Comparison of ENCODE assay signal across 8 cellular contexts in the genomic region with DNA sequence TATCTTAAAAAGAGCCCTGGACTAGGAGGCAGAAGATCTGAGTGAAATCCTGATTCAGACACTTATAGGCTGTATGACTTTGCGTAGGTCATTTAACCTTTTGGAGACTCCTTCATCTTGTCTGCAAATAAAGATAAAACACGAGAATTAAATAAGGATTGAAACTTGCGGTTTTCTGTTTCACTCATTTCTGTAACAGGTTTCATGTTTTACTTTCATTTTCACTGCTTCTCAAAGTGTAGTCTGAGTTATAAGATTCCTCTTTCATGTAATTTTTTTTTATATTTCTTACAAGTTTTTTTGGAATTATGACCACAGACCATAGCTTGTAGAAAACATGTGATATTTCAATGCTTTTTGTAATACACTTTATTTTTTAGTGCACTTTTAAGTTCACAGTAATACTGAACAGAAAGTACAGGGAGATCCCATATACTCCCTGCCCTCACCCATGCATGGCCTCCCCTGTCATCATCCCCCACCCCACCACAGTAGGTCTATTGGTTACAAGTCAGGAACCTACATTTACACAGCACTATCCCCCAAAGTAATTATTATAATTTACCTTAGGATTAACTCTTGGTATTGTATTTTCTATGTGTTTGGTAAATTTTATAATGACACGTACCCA.
DNase-seq lines count a peak whose midpoint lies in the region; ATAC-seq and TF ChIP-seq lines count a peak whose summit lies in the region.

No MANE protein-coding gene starts in this region.

- ATAC-seq in GM18502 (IDR thresholded peaks at IDR 0.05; ENCODE audit: poor library complexity, unreplicated experiment) (peak; percentile 85), GM21576 (IDR thresholded peaks at IDR 0.05; ENCODE audit: unreplicated experiment) (peak; percentile 87), body of pancreas (no peak)
- peak; percentile 92 for ATAC-seq in activated naive CD8-positive, alpha-beta T cell treated with anti-CD3 and anti-CD28 coated beads, Interleukin-2, amount 50 U/mL, for 24 hours
- peak; percentile 89 for ATAC-seq in natural killer cell treated with Interleukin-12 subunit alpha and Interleukin-12 subunit beta and Interleukin-15 and Interleukin-18, amount 100 ng/mL, for 72 hours

- no peaks in the 10 kb centered on the region for H3K79me2 ChIP-seq in Karpas-422 (ENCODE audit: low read length)

- H3K9me3 ChIP-seq in Karpas-422 (ENCODE audit: low read length), result no peaks in the 10 kb centered on the region
- no peaks in the 10 kb centered on the region for H3K9me3 ChIP-seq in body of pancreas
- H3K9me3 ChIP-seq in HAP-1, result no peaks in the 10 kb centered on the region

- intact Hi-C loops in body of pancreas (cut with DNase I), result no loop called here

- H3K4me3 ChIP-seq in Karpas-422 (ENCODE audit: low read length) (peak overlapping the region; percentile 53), body of pancreas (no peak overlapping the region), HAP-1 (no peak overlapping the region)

- H3K4me1 ChIP-seq in Karpas-422 (ENCODE audit: low read length) (peaks cover 31% of the 10 kb centered on the region), body of pancreas (no peaks in the 10 kb centered on the region), HAP-1 (peaks cover 13% of the 10 kb centered on the region)

- H3K36me3 ChIP-seq in Karpas-422 (ENCODE audit: insufficient read depth, low read length) (no peaks in the 10 kb centered on the region), body of pancreas (replicated peaks in 1 of 2; ENCODE audit: insufficient read depth in 1 of 2, low read depth in 2 of 2) (no peaks in the 10 kb centered on the region), HAP-1 (replicated peaks) (no peaks in the 10 kb centered on the region)

- H3K4me1 Mint-ChIP-seq in activated naive CD8-positive, alpha-beta T cell treated with anti-CD3 and anti-CD28 coated beads, Interleukin-2, amount 50 U/mL, for 24 hours, result peaks cover 47% of the 10 kb centered on the region
- H3K4me1 Mint-ChIP-seq in natural killer cell treated with Interleukin-12 subunit alpha and Interleukin-12 subunit beta and Interleukin-15 and Interleukin-18, amount 100 ng/mL, for 72 hours (ENCODE audit: low read depth in 2 of 2), result peaks cover 23 to 25% of the 10 kb centered on the region in 2 donors

- H3K27me3 Mint-ChIP-seq in activated naive CD8-positive, alpha-beta T cell treated with anti-CD3 and anti-CD28 coated beads, Interleukin-2, amount 50 U/mL, for 24 hours, result no peaks in the 10 kb centered on the region
- H3K27me3 Mint-ChIP-seq in natural killer cell treated with Interleukin-12 subunit alpha and Interleukin-12 subunit beta and Interleukin-15 and Interleukin-18, amount 100 ng/mL, for 72 hours, result peaks cover 5 to 8% of the 10 kb centered on the region in 2 donors

- DNase-seq in Karpas-422, result peak; percentile 41
- DNase-seq in activated naive CD8-positive, alpha-beta T cell treated with anti-CD3 and anti-CD28 coated beads, Interleukin-2, amount 50 U/mL, for 24 hours, result peak; percentile 31
- no peak for DNase-seq in natural killer cell treated with Interleukin-12 subunit alpha and Interleukin-12 subunit beta and Interleukin-15 and Interleukin-18, amount 100 ng/mL, for 72 hours (ENCODE audit: low spot score)
- DNase-seq in body of pancreas, result no peak
- no peak for DNase-seq in HAP-1 (ENCODE audit: low spot score in 2 of 2)
- no peak for DNase-seq in GDM1 (lab: John Stamatoyannopoulos, UW)

- peaks cover 2% of the 10 kb centered on the region for H3K36me3 Mint-ChIP-seq in activated naive CD8-positive, alpha-beta T cell treated with anti-CD3 and anti-CD28 coated beads, Interleukin-2, amount 50 U/mL, for 24 hours (ENCODE audit: low read depth)
- H3K36me3 Mint-ChIP-seq in natural killer cell treated with Interleukin-12 subunit alpha and Interleukin-12 subunit beta and Interleukin-15 and Interleukin-18, amount 100 ng/mL, for 72 hours, result peaks cover 6% of the 10 kb centered on the region

- no peaks in the 10 kb centered on the region for H3K27me3 ChIP-seq in Karpas-422 (ENCODE audit: low read length)
- H3K27me3 ChIP-seq in body of pancreas, result no peaks in the 10 kb centered on the region
- H3K27me3 ChIP-seq in HAP-1 (ENCODE audit: low read depth), result no peaks in the 10 kb centered on the region

- H3K27ac ChIP-seq in Karpas-422 (ENCODE audit: low read length) (peak overlapping the region; percentile 36; the same call in 1 of the 2 replicates), body of pancreas (no peak overlapping the region)

- H3K4me2 ChIP-seq in Karpas-422 (ENCODE audit: low read depth, low read length, poor library complexity, severe bottlenecking), result peak overlapping the region; percentile 74

- peak overlapping the region; percentile 57 for H3K4me3 Mint-ChIP-seq in activated naive CD8-positive, alpha-beta T cell treated with anti-CD3 and anti-CD28 coated beads, Interleukin-2, amount 50 U/mL, for 24 hours
- peak overlapping the region; percentile 85 for H3K4me3 Mint-ChIP-seq in natural killer cell treated with Interleukin-12 subunit alpha and Interleukin-12 subunit beta and Interleukin-15 and Interleukin-18, amount 100 ng/mL, for 72 hours

- peaks cover 4% of the 10 kb centered on the region for H3K9me3 Mint-ChIP-seq in activated naive CD8-positive, alpha-beta T cell treated with anti-CD3 and anti-CD28 coated beads, Interleukin-2, amount 50 U/mL, for 24 hours
- no peaks in the 10 kb centered on the region for H3K9me3 Mint-ChIP-seq in natural killer cell treated with Interleukin-12 subunit alpha and Interleukin-12 subunit beta and Interleukin-15 and Interleukin-18, amount 100 ng/mL, for 72 hours

- peak overlapping the region; percentile 20 for H3K27ac Mint-ChIP-seq in activated naive CD8-positive, alpha-beta T cell treated with anti-CD3 and anti-CD28 coated beads, Interleukin-2, amount 50 U/mL, for 24 hours
- H3K27ac Mint-ChIP-seq in natural killer cell treated with Interleukin-12 subunit alpha and Interleukin-12 subunit beta and Interleukin-15 and Interleukin-18, amount 100 ng/mL, for 72 hours, result peak overlapping the region; percentile 63 to 88

- in situ Hi-C loops in HAP-1 (cut with MboI; ENCODE audit: low sequenced_read_pairs), result no loop called here

- WGBS in body of pancreas, 2 donors, result 45 to 47% methylated on average over 4 of the region's 4 CpGs

- TF ChIP-seq CTCF in body of pancreas (IDR thresholded peaks at IDR 0.05), result no peak

- peak overlapping the region; percentile 79 for H2AFZ ChIP-seq in Karpas-422 (ENCODE audit: low read length)

- no peaks in the 10 kb centered on the region for H3K9me2 ChIP-seq in Karpas-422 (replicated peaks; ENCODE audit: insufficient read depth, low read length)

- TF ChIP-seq POLR2A in body of pancreas (IDR thresholded peaks at IDR 0.05), result no peak

- peak overlapping the region; percentile 40; the same call in 1 of the 2 replicates for H3K9ac ChIP-seq in Karpas-422 (ENCODE audit: low read length)

- no peaks in the 10 kb centered on the region for H4K20me1 ChIP-seq in Karpas-422 (ENCODE audit: insufficient read depth, low read depth, low read length)

Comparison
In these comparisons a context has a peak if more than half of its experiments do, and no peak if none do; other contexts are left out.
1. DNase-seq: peak in Karpas-422 (single experiment) and activated naive CD8-positive, alpha-beta T cell treated with anti-CD3 and anti-CD28 coated beads, Interleukin-2, amount 50 U/mL, for 24 hours (single experiment); none in natural killer cell treated with Interleukin-12 subunit alpha and Interleukin-12 subunit beta and Interleukin-15 and Interleukin-18, amount 100 ng/mL, for 72 hours (single experiment), body of pancreas (0 of 4), HAP-1 (0 of 2) and GDM1 (single experiment).